ENCODE assay signal across 12 cellular contexts in genomic region chr9:69104830-69105527, GRCh38.
DNase-seq lines count a peak whose midpoint lies in the region; ATAC-seq, FAIRE-seq and TF ChIP-seq lines count a peak whose summit lies in the region.
"Had no signal": no experiment of that assay in that cellular context is flagged by ENCODE, and none has a peak within 500 bp of the region (broad histone marks: within the 10 kb centered on the region; RNA-seq: fewer than 3 reads in every experiment).

No MANE protein-coding gene starts in this region.

- TF ChIP-seq POLR2A in H54 (IDR thresholded peaks at IDR 0.05; ENCODE audit: low read depth, low read length), result no peak

- peak; percentile 76 for FAIRE-seq in H54 (lab: Jason Lieb, UNC)

- H3K4me1 Mint-ChIP-seq in osteocyte (ENCODE audit: unreplicated experiment), result no peaks in the 10 kb centered on the region
- H3K4me1 Mint-ChIP-seq: activated naive CD4-positive, alpha-beta T cell treated with anti-CD3 and anti-CD28 coated beads, Interleukin-2, amount 50 U/mL, for 24 hours had no signal

- no peak overlapping the region for H3K4me3 Mint-ChIP-seq in osteocyte (ENCODE audit: unreplicated experiment)
- H3K4me3 Mint-ChIP-seq: activated naive CD4-positive, alpha-beta T cell treated with anti-CD3 and anti-CD28 coated beads, Interleukin-2, amount 50 U/mL, for 24 hours; nephron progenitor cell had no signal

- no peak for TF ChIP-seq CTCF in osteocyte (IDR thresholded peaks at IDR 0.05)

- no peaks in the 10 kb centered on the region for H3K36me3 Mint-ChIP-seq in osteocyte (ENCODE audit: unreplicated experiment)
- H3K36me3 Mint-ChIP-seq: activated naive CD4-positive, alpha-beta T cell treated with anti-CD3 and anti-CD28 coated beads, Interleukin-2, amount 50 U/mL, for 24 hours had no signal

- ATAC-seq in GM19035 (IDR thresholded peaks at IDR 0.05; ENCODE audit: unreplicated experiment), result no peak

- DNase-seq in H54 (ENCODE audit: insufficient read length, low spot score) (no peak), NCI-H2107 treated with DMSO at 0.1 percent for 48 hours (lab: John Stamatoyannopoulos, UW; ENCODE audit: unreplicated experiment) (peak; percentile 59), ecto neural progenitor cell (ENCODE audit: low spot score) (peak; percentile 50), osteocyte (ENCODE audit: extremely low spot score, unreplicated experiment) (peak; percentile 8), T1000 (lab: John Stamatoyannopoulos, UW) (no peak), T-helper 1 cell (no peak)
- DNase-seq in effector CD4-positive, alpha-beta T cell, result no peak
- DNase-seq: dermis blood vessel endothelial cell; nephron progenitor cell; stimulated activated CD4-positive, alpha-beta T cell treated with anti-CD3 and anti-CD28 coated beads, Interleukin-1b, Interleukin-23, amount 100 ng/mL, for 48 hours had no signal

- no peak overlapping the region for H3K27ac Mint-ChIP-seq in osteocyte (ENCODE audit: unreplicated experiment)
- H3K27ac Mint-ChIP-seq: activated naive CD4-positive, alpha-beta T cell treated with anti-CD3 and anti-CD28 coated beads, Interleukin-2, amount 50 U/mL, for 24 hours had no signal

- H3K27me3 Mint-ChIP-seq in osteocyte (ENCODE audit: unreplicated experiment), result no peaks in the 10 kb centered on the region
- H3K27me3 Mint-ChIP-seq: activated naive CD4-positive, alpha-beta T cell treated with anti-CD3 and anti-CD28 coated beads, Interleukin-2, amount 50 U/mL, for 24 hours had no signal

- no peaks in the 10 kb centered on the region for H3K9me3 Mint-ChIP-seq in osteocyte (ENCODE audit: unreplicated experiment)
- H3K9me3 Mint-ChIP-seq: activated naive CD4-positive, alpha-beta T cell treated with anti-CD3 and anti-CD28 coated beads, Interleukin-2, amount 50 U/mL, for 24 hours; nephron progenitor cell had no signal

Comparison
In these comparisons a context has a peak if more than half of its experiments do, and no peak if none do; other contexts are left out.
1. DNase-seq: peak in NCI-H2107 treated with DMSO at 0.1 percent for 48 hours (single experiment), ecto neural progenitor cell (single experiment) and osteocyte (single experiment); none in H54 (single experiment), T1000 (single experiment), effector CD4-positive, alpha-beta T cell (single experiment) and T-helper 1 cell (0 of 5).